8 cellular contexts compared by ENCODE assay signal in genomic region chr22:30356392-30357230, GRCh38. TPM values are rescaled to one million over a fixed set of nuclear protein-coding genes. Genes with fewer than 3 reads are reported as not detected.
DNase-seq lines count a peak whose midpoint lies in the region; ATAC-seq, FAIRE-seq and TF ChIP-seq lines count a peak whose summit lies in the region.

CCDC157 (plus strand) TSS chr22:30357007; CDS start chr22:30366001, 8,994 bp downstream.
SF3A1 (minus strand) TSS chr22:30356894; CDS start chr22:30356792, 102 bp downstream.

- FAIRE-seq in bronchial epithelial cell (lab: Jason Lieb, UNC), result no peak

- DNase-seq in AG08395 (ENCODE audit: low spot score), result peak; percentile 94
- peak; percentile 61 for DNase-seq in NCI-H2196 treated with DMSO at 0.1 percent for 48 hours (lab: John Stamatoyannopoulos, UW; ENCODE audit: unreplicated experiment)
- peak; percentile 91 for DNase-seq in WTC11 (ENCODE audit: low spot score)
- DNase-seq in bronchial epithelial cell (ENCODE audit: low read depth), result peak; percentile 79
- DNase-seq in immature natural killer cell, result peak; percentile 90 to 92 (median 92)
- DNase-seq in smooth muscle cell (lab: John Stamatoyannopoulos, UW; ENCODE audit: unreplicated experiment), result peak; percentile 82

- peaks cover 18% of the 10 kb centered on the region for H3K4me1 ChIP-seq in smooth muscle cell (ENCODE audit: low read depth)

- under 1% methylated on average over 67 of the region's 93 CpGs for WGBS in smooth muscle cell (ENCODE audit: low lambda C conversion rate)

- peaks cover 24% of the 10 kb centered on the region for H3K36me3 Mint-ChIP-seq in WTC11
- H3K36me3 Mint-ChIP-seq in immature natural killer cell, result peaks cover 5 to 17% (median 7%) of the 10 kb centered on the region in 3 donors

- no peaks in the 10 kb centered on the region for H3F3A ChIP-seq in smooth muscle cell (ENCODE audit: low read depth)

- peaks cover 41% of the 10 kb centered on the region for H3K79me2 ChIP-seq in smooth muscle cell (ENCODE audit: low read depth)

- H3K27ac ChIP-seq in smooth muscle cell (ENCODE audit: low read depth), result peak within 1 kb of the TSS; percentile 94

- TF ChIP-seq CTCF in WTC11 (IDR thresholded peaks at IDR 0.05) (no peak), bronchial epithelial cell (IDR thresholded peaks at IDR 0.05; ENCODE audit: insufficient read depth, low read length, severe bottlenecking) (no peak), smooth muscle cell (IDR thresholded peaks at IDR 0.05; ENCODE audit: borderline replicate concordance, insufficient read depth, poor library complexity, severe bottlenecking) (no peak)

- H3K4me1 Mint-ChIP-seq in WTC11, result peaks cover 20% of the 10 kb centered on the region
- peaks cover 59 to 62% of the 10 kb centered on the region in 2 donors for H3K4me1 Mint-ChIP-seq in immature natural killer cell

- POLR2A ChIA-PET in WTC11 (lab: Charles Lee), result interaction anchor here (0.5 to 1.7 kb wide), 8 partner anchors 10 to 69 kb away, joined by 3 to 19 read pairs (median 6); partner anchors contain the start of genes CASTOR1, MTFP1, RNF215 and SEC14L2

- peak; percentile 73 for ATAC-seq in GM18873 (IDR thresholded peaks at IDR 0.05; ENCODE audit: low FRiP score, unreplicated experiment)
- peak; percentile 88 for ATAC-seq in HG03108 (IDR thresholded peaks at IDR 0.05; ENCODE audit: unreplicated experiment)
- ATAC-seq in WTC11, result peak; percentile 90

- H2AFZ ChIP-seq in smooth muscle cell (ENCODE audit: low read depth), result peak within 1 kb of the TSS; percentile 79

- CTCF ChIA-PET in WTC11 (lab: Charles Lee), result interaction anchor here (0.9 to 3.6 kb wide), 7 partner anchors 30 to 93 kb away, joined by 3 to 25 read pairs (median 5); partner anchors contain the start of genes CASTOR1, RNF215, SEC14L2 and TBC1D10A

- H3K27ac Mint-ChIP-seq in WTC11, result peak within 1 kb of the TSS; percentile 95
- peak within 1 kb of the TSS; percentile 92 to 98 (median 97) for H3K27ac Mint-ChIP-seq in immature natural killer cell

- no peaks in the 10 kb centered on the region for H3K27me3 Mint-ChIP-seq in WTC11 (ENCODE audit: low read depth)
- peaks cover 0 to 9% (median 4%) of the 10 kb centered on the region in 3 donors for H3K27me3 Mint-ChIP-seq in immature natural killer cell (ENCODE audit: low read depth in 3 of 3)

- no peaks in the 10 kb centered on the region for H3K9me3 ChIP-seq in smooth muscle cell (replicated peaks; ENCODE audit: low read depth)

- H4K20me1 ChIP-seq in smooth muscle cell (ENCODE audit: low read depth), result peaks cover 45% of the 10 kb centered on the region

- H3K4me3 Mint-ChIP-seq in WTC11 (peak within 1 kb of the TSS; percentile 95), immature natural killer cell (peak within 1 kb of the TSS; percentile 96 to 99 (median 97))

- H3K9me3 Mint-ChIP-seq in WTC11, result no peaks in the 10 kb centered on the region
- no peaks in the 10 kb centered on the region for H3K9me3 Mint-ChIP-seq in immature natural killer cell

- H3K36me3 ChIP-seq in bronchial epithelial cell (ENCODE audit: control insufficient read depth, insufficient read depth, low read length) (peaks cover 13% of the 10 kb centered on the region), smooth muscle cell (ENCODE audit: low read depth) (no peaks in the 10 kb centered on the region)

- H3K4me3 ChIP-seq in bronchial epithelial cell (ENCODE audit: low read depth, low read length), result peak within 1 kb of the TSS; percentile 89
- peak within 1 kb of the TSS; percentile 80 for H3K4me3 ChIP-seq in smooth muscle cell

- H3K4me2 ChIP-seq in smooth muscle cell, result peak within 1 kb of the TSS; percentile 99

- H3K9ac ChIP-seq in smooth muscle cell (ENCODE audit: low read depth), result peak within 1 kb of the TSS; percentile 94

- no peaks in the 10 kb centered on the region for H3K27me3 ChIP-seq in bronchial epithelial cell (ENCODE audit: control insufficient read depth, insufficient read depth, low read length)
- H3K27me3 ChIP-seq in smooth muscle cell (ENCODE audit: low read depth), result no peaks in the 10 kb centered on the region

TF ChIP-seq in WTC11, 78 proteins besides CTCF, POLR2A, EP300 and RAD21 (continues in another document):
- TF ChIP-seq ATF1 (CRISPR knock-in tag; IDR thresholded peaks at IDR 0.05) (no peak), NFYB (CRISPR knock-in tag; conservative IDR thresholded peaks at IDR 0.05; ENCODE audit: low read depth) (no peak; the same call in 1 of the 2 replicates), ZNF232 (CRISPR knock-in tag; IDR thresholded peaks at IDR 0.05) (peak; percentile 66; the same call in 1 of the 2 replicates), RELA (CRISPR knock-in tag; IDR thresholded peaks at IDR 0.05; ENCODE audit: borderline replicate concordance) (no peak), ZNF263 (CRISPR knock-in tag; IDR thresholded peaks at IDR 0.05; ENCODE audit: low read depth) (no peak), ZNF671 (CRISPR knock-in tag; IDR thresholded peaks at IDR 0.05) (no peak), MYBL2 (CRISPR knock-in tag; IDR thresholded peaks at IDR 0.05) (peak; percentile 84; the same call in 1 of the 2 replicates), SOX15 (CRISPR knock-in tag; IDR thresholded peaks at IDR 0.05) (no peak)
- TF ChIP-seq, protein P1, sequence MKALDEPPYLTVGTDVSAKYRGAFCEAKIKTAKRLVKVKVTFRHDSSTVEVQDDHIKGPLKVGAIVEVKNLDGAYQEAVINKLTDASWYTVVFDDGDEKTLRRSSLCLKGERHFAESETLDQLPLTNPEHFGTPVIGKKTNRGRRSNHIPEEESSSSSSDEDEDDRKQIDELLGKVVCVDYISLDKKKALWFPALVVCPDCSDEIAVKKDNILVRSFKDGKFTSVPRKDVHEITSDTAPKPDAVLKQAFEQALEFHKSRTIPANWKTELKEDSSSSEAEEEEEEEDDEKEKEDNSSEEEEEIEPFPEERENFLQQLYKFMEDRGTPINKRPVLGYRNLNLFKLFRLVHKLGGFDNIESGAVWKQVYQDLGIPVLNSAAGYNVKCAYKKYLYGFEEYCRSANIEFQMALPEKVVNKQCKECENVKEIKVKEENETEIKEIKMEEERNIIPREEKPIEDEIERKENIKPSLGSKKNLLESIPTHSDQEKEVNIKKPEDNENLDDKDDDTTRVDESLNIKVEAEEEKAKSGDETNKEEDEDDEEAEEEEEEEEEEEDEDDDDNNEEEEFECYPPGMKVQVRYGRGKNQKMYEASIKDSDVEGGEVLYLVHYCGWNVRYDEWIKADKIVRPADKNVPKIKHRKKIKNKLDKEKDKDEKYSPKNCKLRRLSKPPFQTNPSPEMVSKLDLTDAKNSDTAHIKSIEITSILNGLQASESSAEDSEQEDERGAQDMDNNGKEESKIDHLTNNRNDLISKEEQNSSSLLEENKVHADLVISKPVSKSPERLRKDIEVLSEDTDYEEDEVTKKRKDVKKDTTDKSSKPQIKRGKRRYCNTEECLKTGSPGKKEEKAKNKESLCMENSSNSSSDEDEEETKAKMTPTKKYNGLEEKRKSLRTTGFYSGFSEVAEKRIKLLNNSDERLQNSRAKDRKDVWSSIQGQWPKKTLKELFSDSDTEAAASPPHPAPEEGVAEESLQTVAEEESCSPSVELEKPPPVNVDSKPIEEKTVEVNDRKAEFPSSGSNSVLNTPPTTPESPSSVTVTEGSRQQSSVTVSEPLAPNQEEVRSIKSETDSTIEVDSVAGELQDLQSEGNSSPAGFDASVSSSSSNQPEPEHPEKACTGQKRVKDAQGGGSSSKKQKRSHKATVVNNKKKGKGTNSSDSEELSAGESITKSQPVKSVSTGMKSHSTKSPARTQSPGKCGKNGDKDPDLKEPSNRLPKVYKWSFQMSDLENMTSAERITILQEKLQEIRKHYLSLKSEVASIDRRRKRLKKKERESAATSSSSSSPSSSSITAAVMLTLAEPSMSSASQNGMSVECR (CRISPR knock-in tag; IDR thresholded peaks at IDR 0.05; ENCODE audit: borderline replicate concordance), result peak; percentile 61; the same call in 1 of the 2 replicates
- TF ChIP-seq, protein P2, sequence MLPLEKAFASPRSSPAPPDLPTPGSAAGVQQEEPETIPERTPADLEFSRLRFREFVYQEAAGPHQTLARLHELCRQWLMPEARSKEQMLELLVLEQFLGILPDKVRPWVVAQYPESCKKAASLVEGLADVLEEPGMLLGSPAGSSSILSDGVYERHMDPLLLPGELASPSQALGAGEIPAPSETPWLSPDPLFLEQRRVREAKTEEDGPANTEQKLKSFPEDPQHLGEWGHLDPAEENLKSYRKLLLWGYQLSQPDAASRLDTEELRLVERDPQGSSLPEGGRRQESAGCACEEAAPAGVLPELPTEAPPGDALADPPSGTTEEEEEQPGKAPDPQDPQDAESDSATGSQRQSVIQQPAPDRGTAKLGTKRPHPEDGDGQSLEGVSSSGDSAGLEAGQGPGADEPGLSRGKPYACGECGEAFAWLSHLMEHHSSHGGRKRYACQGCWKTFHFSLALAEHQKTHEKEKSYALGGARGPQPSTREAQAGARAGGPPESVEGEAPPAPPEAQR (CRISPR knock-in tag; IDR thresholded peaks at IDR 0.05), result no peak
- TF ChIP-seq, protein P3, sequence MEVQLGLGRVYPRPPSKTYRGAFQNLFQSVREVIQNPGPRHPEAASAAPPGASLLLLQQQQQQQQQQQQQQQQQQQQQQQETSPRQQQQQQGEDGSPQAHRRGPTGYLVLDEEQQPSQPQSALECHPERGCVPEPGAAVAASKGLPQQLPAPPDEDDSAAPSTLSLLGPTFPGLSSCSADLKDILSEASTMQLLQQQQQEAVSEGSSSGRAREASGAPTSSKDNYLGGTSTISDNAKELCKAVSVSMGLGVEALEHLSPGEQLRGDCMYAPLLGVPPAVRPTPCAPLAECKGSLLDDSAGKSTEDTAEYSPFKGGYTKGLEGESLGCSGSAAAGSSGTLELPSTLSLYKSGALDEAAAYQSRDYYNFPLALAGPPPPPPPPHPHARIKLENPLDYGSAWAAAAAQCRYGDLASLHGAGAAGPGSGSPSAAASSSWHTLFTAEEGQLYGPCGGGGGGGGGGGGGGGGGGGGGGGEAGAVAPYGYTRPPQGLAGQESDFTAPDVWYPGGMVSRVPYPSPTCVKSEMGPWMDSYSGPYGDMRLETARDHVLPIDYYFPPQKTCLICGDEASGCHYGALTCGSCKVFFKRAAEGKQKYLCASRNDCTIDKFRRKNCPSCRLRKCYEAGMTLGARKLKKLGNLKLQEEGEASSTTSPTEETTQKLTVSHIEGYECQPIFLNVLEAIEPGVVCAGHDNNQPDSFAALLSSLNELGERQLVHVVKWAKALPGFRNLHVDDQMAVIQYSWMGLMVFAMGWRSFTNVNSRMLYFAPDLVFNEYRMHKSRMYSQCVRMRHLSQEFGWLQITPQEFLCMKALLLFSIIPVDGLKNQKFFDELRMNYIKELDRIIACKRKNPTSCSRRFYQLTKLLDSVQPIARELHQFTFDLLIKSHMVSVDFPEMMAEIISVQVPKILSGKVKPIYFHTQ (CRISPR knock-in tag; IDR thresholded peaks at IDR 0.05), result no peak

RNA-seq across cellular contexts. Expression of gene CCDC157, which starts in this region (rescaled TPM):
- total RNA-seq in WTC11 (2021) (3.8 to 6.5 TPM (median 4.2 TPM) in 3 replicates), bronchial epithelial cell (0.38 and 0.53 TPM in 2 replicates), smooth muscle cell (1.5 and 4.8 TPM in 2 replicates)
- polyA plus RNA-seq in immature natural killer cell (1 to 10 TPM; 1.4 to 3.5 (median 1.9) TPM), smooth muscle cell (2.5 and 6.0 TPM in 2 replicates)

RNA-seq across cellular contexts. Expression of gene SF3A1, which starts in this region (rescaled TPM):
- total RNA-seq in WTC11 (2021) (214 to 272 TPM (median 227 TPM) in 3 replicates), bronchial epithelial cell (17.9 and 20.1 TPM in 2 replicates), smooth muscle cell (46.0 and 55.0 TPM in 2 replicates)
- polyA plus RNA-seq in immature natural killer cell (100 to 1,000 TPM in 1 of 3 donors, 10 to 100 TPM in 2; 35.5 to 133 (median 69.6) TPM), smooth muscle cell (86.7 and 86.9 TPM in 2 replicates)

Comparison
In these comparisons a context has a peak if more than half of its experiments do, and no peak if none do; other contexts are left out.
1. Peak in every context shown above with its lines: DNase-seq, ATAC-seq, H3K4me3 ChIP-seq and H3K27ac ChIP-seq.